1 cellular context compared by ENCODE assay signal in the genomic region with DNA sequence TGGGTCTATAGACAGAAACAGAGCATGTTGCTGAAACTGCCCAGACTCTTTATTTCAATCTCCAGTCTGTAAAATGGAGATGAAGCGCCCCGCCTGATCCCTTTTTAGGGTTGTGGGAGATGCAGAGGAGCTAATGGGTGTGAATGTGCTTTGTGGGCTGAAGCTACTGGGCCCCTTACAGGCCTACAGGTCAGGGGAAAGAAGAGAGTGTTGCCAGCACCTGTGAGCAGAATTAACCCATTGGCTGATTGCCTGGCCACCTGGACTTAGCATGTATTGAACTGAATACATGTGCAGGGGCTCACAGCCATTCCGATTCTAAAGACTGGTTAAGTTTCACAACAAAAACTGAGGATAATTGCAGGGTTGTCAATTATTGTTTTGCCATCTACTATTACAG.
TF ChIP-seq lines count a peak whose summit lies in the region.

No MANE protein-coding gene starts in this region.

TF ChIP-seq in GM12878, 131 proteins besides CTCF, POLR2A, EP300 and RAD21 (continued from another document):
- TF ChIP-seq, protein P1, sequence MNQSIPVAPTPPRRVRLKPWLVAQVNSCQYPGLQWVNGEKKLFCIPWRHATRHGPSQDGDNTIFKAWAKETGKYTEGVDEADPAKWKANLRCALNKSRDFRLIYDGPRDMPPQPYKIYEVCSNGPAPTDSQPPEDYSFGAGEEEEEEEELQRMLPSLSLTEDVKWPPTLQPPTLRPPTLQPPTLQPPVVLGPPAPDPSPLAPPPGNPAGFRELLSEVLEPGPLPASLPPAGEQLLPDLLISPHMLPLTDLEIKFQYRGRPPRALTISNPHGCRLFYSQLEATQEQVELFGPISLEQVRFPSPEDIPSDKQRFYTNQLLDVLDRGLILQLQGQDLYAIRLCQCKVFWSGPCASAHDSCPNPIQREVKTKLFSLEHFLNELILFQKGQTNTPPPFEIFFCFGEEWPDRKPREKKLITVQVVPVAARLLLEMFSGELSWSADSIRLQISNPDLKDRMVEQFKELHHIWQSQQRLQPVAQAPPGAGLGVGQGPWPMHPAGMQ (IDR thresholded peaks at IDR 0.05; ENCODE audit: borderline replicate concordance): no peak
- TF ChIP-seq SMARCA5 (IDR thresholded peaks at IDR 0.05): no peak
- TF ChIP-seq, protein P2, sequence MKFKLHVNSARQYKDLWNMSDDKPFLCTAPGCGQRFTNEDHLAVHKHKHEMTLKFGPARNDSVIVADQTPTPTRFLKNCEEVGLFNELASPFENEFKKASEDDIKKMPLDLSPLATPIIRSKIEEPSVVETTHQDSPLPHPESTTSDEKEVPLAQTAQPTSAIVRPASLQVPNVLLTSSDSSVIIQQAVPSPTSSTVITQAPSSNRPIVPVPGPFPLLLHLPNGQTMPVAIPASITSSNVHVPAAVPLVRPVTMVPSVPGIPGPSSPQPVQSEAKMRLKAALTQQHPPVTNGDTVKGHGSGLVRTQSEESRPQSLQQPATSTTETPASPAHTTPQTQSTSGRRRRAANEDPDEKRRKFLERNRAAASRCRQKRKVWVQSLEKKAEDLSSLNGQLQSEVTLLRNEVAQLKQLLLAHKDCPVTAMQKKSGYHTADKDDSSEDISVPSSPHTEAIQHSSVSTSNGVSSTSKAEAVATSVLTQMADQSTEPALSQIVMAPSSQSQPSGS (IDR thresholded peaks at IDR 0.05; ENCODE audit: low read length): no peak
- no peak for TF ChIP-seq ZNF207 (IDR thresholded peaks at IDR 0.05; ENCODE audit: borderline replicate concordance)
